Comparison of ENCODE assay signal across 11 cellular contexts in the genomic region with DNA sequence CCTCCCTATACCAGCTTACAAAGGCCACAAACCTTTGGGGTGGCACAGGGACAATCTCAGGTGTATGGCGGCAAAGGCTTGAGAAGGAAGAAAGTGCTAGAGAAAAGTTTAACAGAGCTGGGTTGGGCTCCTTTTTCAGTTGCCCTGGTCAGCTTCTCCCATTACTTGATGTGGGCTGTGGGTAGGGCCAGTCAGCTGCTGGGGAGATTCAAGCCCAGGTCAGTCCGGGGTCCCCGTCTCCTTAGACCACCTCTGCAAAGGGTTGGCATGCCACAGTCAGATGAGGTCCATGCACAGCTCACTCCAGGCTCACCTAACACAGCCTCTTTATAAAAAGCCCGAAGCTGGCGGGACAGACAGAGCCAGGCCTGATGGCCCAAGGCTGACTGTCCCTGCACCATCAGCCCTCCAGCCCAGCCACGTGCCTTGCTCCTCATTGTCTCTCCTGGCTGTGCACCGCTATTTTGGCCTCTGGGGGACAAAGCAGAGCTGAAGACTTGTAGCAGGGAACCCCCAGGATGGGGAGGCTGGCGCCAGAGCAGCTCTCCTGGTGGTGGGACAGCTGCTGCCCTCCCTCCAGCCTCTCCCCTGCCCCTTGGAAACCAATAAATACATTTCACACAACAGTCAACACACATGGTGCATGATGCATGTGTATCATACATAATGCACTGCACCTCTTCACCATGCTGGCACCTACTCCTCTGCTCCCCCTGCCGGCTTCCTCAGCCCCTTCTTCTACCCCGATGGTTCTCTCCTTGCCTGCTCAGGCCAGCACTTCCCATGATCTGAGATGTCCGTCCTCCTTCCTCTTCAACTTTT.
DNase-seq lines count a peak whose midpoint lies in the region; ATAC-seq and TF ChIP-seq lines count a peak whose summit lies in the region.
"Had no signal": no experiment of that assay in that cellular context is flagged by ENCODE, and none has a peak within 500 bp of the region (broad histone marks: within the 10 kb centered on the region; RNA-seq: fewer than 3 reads in every experiment).

No MANE protein-coding gene starts in this region.

- peak; percentile 68 for ATAC-seq in HG02870 (IDR thresholded peaks at IDR 0.05; ENCODE audit: unreplicated experiment)
- ATAC-seq in WTC11: peak; percentile 75

- CTCF ChIA-PET in activated CD4-positive, alpha-beta memory T cell treated with anti-CD3 and anti-CD28 coated beads for 36 hours (lab: Charles Lee): interaction anchor here (1.7 kb wide), 1 partner anchor 165 kb away, joined by 4 read pairs; no protein-coding TSS in a partner anchor
- CTCF ChIA-PET in activated CD4-positive, alpha-beta memory T cell treated with anti-CD3 and anti-CD28 coated beads, Interleukin-2, amount 10 ng/mL, durations not matched to agents 7 days and 5 days (lab: Charles Lee): no interaction called here
- CTCF ChIA-PET in WTC11 (lab: Charles Lee): interaction anchor here (0.6 to 1.2 kb wide), 5 partner anchors 11 to 316 kb away, joined by 3 to 5 read pairs (median 4); partner anchors contain the start of gene IPO8

- peaks cover 12% of the 10 kb centered on the region for H3K27me3 Mint-ChIP-seq in activated CD4-positive, alpha-beta memory T cell treated with anti-CD3 and anti-CD28 coated beads for 36 hours
- peaks cover 12% of the 10 kb centered on the region for H3K27me3 Mint-ChIP-seq in activated CD4-positive, alpha-beta memory T cell treated with anti-CD3 and anti-CD28 coated beads, Interleukin-2, amount 10 ng/mL, durations not matched to agents 7 days and 5 days
- no peaks in the 10 kb centered on the region for H3K27me3 Mint-ChIP-seq in WTC11 (ENCODE audit: low read depth)

- DNase-seq in activated CD4-positive, alpha-beta memory T cell treated with anti-CD3 and anti-CD28 coated beads for 36 hours: peak; percentile 14
- DNase-seq in activated CD4-positive, alpha-beta memory T cell treated with anti-CD3 and anti-CD28 coated beads, Interleukin-2, amount 10 ng/mL, durations not matched to agents 7 days and 5 days: no peak
- peak; percentile 12 for DNase-seq in WTC11 (ENCODE audit: low spot score)
- DNase-seq in posterior vena cava (ENCODE audit: low spot score): peak; percentile 47
- no peak for DNase-seq in NCI-H146 (lab: John Stamatoyannopoulos, UW)
- no peak for DNase-seq in anterior cingulate cortex (lab: John Stamatoyannopoulos, UW)
- DNase-seq in stimulated activated CD4-positive, alpha-beta T cell treated with anti-CD3 and anti-CD28 coated beads, Interleukin-12 subunit alpha, Interleukin-12 subunit beta, amount 100 ng/mL, for 4 hours: no peak
- DNase-seq: AML-193, foreskin fibroblast, pancreas had no signal

- TF ChIP-seq CTCF in WTC11 (IDR thresholded peaks at IDR 0.05): no peak

- H3K4me1 Mint-ChIP-seq in activated CD4-positive, alpha-beta memory T cell treated with anti-CD3 and anti-CD28 coated beads for 36 hours (ENCODE audit: low read depth): no peaks in the 10 kb centered on the region
- H3K4me1 Mint-ChIP-seq in activated CD4-positive, alpha-beta memory T cell treated with anti-CD3 and anti-CD28 coated beads, Interleukin-2, amount 10 ng/mL, durations not matched to agents 7 days and 5 days: no peaks in the 10 kb centered on the region
- peaks cover 18% of the 10 kb centered on the region for H3K4me1 Mint-ChIP-seq in WTC11

- H3K4me3 Mint-ChIP-seq in activated CD4-positive, alpha-beta memory T cell treated with anti-CD3 and anti-CD28 coated beads for 36 hours: no peak overlapping the region
- H3K4me3 Mint-ChIP-seq in activated CD4-positive, alpha-beta memory T cell treated with anti-CD3 and anti-CD28 coated beads, Interleukin-2, amount 10 ng/mL, durations not matched to agents 7 days and 5 days: no peak overlapping the region
- no peak overlapping the region for H3K4me3 Mint-ChIP-seq in WTC11

- H3K27ac Mint-ChIP-seq in activated CD4-positive, alpha-beta memory T cell treated with anti-CD3 and anti-CD28 coated beads for 36 hours: no peak overlapping the region
- H3K27ac Mint-ChIP-seq in activated CD4-positive, alpha-beta memory T cell treated with anti-CD3 and anti-CD28 coated beads, Interleukin-2, amount 10 ng/mL, durations not matched to agents 7 days and 5 days: no peak overlapping the region
- H3K27ac Mint-ChIP-seq in WTC11: no peak overlapping the region

- intact Hi-C loops in activated CD4-positive, alpha-beta memory T cell treated with anti-CD3 and anti-CD28 coated beads for 36 hours (cut with micrococcal nuclease): no loop called here
- intact Hi-C loops in posterior vena cava (cut with DNase I): no loop called here

- POLR2A ChIA-PET in activated CD4-positive, alpha-beta memory T cell treated with anti-CD3 and anti-CD28 coated beads for 36 hours (lab: Charles Lee): no interaction called here
- POLR2A ChIA-PET in activated CD4-positive, alpha-beta memory T cell treated with anti-CD3 and anti-CD28 coated beads, Interleukin-2, amount 10 ng/mL, durations not matched to agents 7 days and 5 days (lab: Charles Lee): no interaction called here
- POLR2A ChIA-PET in WTC11 (lab: Charles Lee): no interaction called here

- H3K36me3 Mint-ChIP-seq in activated CD4-positive, alpha-beta memory T cell treated with anti-CD3 and anti-CD28 coated beads for 36 hours: no peaks in the 10 kb centered on the region
- H3K36me3 Mint-ChIP-seq in activated CD4-positive, alpha-beta memory T cell treated with anti-CD3 and anti-CD28 coated beads, Interleukin-2, amount 10 ng/mL, durations not matched to agents 7 days and 5 days (ENCODE audit: low read depth): no peaks in the 10 kb centered on the region
- no peaks in the 10 kb centered on the region for H3K36me3 Mint-ChIP-seq in WTC11

- H3K9me3 Mint-ChIP-seq in activated CD4-positive, alpha-beta memory T cell treated with anti-CD3 and anti-CD28 coated beads for 36 hours: no peaks in the 10 kb centered on the region
- H3K9me3 Mint-ChIP-seq in activated CD4-positive, alpha-beta memory T cell treated with anti-CD3 and anti-CD28 coated beads, Interleukin-2, amount 10 ng/mL, durations not matched to agents 7 days and 5 days: no peaks in the 10 kb centered on the region
- H3K9me3 Mint-ChIP-seq in WTC11: 0 out of 2 replicates have a peak, but pooled peaks cover 6% of the 10 kb centered on the region

TF ChIP-seq in WTC11, 78 proteins besides CTCF, POLR2A, EP300 and RAD21 (continues in another document):
- TF ChIP-seq ATF3 (CRISPR knock-in tag; conservative IDR thresholded peaks at IDR 0.05) (no peak), JUN (CRISPR knock-in tag; IDR thresholded peaks at IDR 0.05) (no peak), NR2C2 (CRISPR knock-in tag; IDR thresholded peaks at IDR 0.05) (no peak), ATF1 (CRISPR knock-in tag; IDR thresholded peaks at IDR 0.05) (no peak), ZMAT4 (CRISPR knock-in tag; IDR thresholded peaks at IDR 0.05) (no peak)
- TF ChIP-seq, protein P1, sequence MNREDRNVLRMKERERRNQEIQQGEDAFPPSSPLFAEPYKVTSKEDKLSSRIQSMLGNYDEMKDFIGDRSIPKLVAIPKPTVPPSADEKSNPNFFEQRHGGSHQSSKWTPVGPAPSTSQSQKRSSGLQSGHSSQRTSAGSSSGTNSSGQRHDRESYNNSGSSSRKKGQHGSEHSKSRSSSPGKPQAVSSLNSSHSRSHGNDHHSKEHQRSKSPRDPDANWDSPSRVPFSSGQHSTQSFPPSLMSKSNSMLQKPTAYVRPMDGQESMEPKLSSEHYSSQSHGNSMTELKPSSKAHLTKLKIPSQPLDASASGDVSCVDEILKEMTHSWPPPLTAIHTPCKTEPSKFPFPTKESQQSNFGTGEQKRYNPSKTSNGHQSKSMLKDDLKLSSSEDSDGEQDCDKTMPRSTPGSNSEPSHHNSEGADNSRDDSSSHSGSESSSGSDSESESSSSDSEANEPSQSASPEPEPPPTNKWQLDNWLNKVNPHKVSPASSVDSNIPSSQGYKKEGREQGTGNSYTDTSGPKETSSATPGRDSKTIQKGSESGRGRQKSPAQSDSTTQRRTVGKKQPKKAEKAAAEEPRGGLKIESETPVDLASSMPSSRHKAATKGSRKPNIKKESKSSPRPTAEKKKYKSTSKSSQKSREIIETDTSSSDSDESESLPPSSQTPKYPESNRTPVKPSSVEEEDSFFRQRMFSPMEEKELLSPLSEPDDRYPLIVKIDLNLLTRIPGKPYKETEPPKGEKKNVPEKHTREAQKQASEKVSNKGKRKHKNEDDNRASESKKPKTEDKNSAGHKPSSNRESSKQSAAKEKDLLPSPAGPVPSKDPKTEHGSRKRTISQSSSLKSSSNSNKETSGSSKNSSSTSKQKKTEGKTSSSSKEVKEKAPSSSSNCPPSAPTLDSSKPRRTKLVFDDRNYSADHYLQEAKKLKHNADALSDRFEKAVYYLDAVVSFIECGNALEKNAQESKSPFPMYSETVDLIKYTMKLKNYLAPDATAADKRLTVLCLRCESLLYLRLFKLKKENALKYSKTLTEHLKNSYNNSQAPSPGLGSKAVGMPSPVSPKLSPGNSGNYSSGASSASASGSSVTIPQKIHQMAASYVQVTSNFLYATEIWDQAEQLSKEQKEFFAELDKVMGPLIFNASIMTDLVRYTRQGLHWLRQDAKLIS (CRISPR knock-in tag; IDR thresholded peaks at IDR 0.05; ENCODE audit: borderline replicate concordance): no peak

Comparison
In these comparisons a context has a peak if more than half of its experiments do, and no peak if none do; other contexts are left out.
1. DNase-seq: peak in activated CD4-positive, alpha-beta memory T cell treated with anti-CD3 and anti-CD28 coated beads for 36 hours (single experiment), WTC11 (single experiment) and posterior vena cava (single experiment); none in activated CD4-positive, alpha-beta memory T cell treated with anti-CD3 and anti-CD28 coated beads, Interleukin-2, amount 10 ng/mL, durations not matched to agents 7 days and 5 days (single experiment), NCI-H146 (single experiment), anterior cingulate cortex (0 of 58) and stimulated activated CD4-positive, alpha-beta T cell treated with anti-CD3 and anti-CD28 coated beads, Interleukin-12 subunit alpha, Interleukin-12 subunit beta, amount 100 ng/mL, for 4 hours (single experiment).